Comparison of ENCODE assay signal across 12 cellular contexts in the genomic region with DNA sequence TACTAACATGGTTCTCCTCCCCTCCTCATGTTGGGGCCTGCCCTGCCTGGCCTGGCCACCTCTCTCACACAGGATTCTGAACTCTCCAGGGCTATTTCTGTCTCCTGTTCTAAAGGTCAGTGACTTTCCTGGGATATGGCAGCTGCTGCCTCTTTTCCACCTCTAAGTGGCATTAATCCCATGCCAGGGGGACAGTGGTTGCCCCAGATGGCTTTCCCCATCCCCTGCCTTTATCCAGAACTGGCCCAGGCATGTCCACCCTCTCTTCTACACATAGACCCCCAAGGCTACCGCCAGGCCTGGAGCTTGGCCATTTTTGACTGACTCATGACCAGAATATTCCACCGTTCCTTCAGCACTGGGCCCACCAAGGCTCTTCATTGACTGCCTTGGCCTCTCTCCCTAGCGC.
DNase-seq lines count a peak whose midpoint lies in the region; ATAC-seq, FAIRE-seq and TF ChIP-seq lines count a peak whose summit lies in the region.
"Had no signal": no experiment of that assay in that cellular context is flagged by ENCODE, and none has a peak within 500 bp of the region (broad histone marks: within the 10 kb centered on the region; RNA-seq: fewer than 3 reads in every experiment).

No MANE protein-coding gene starts in this region.

- TF ChIP-seq POLR2A in H54 (IDR thresholded peaks at IDR 0.05; ENCODE audit: low read depth, low read length), result no peak

- no peaks in the 10 kb centered on the region for H3K9me3 ChIP-seq in CD4-positive, alpha-beta T cell (ENCODE audit: control insufficient read depth, low read length)

- no peaks in the 10 kb centered on the region for H3K27me3 ChIP-seq in GM23338 (ENCODE audit: insufficient read depth)
- no peaks in the 10 kb centered on the region for H3K27me3 ChIP-seq in CD4-positive, alpha-beta T cell (ENCODE audit: control insufficient read depth, insufficient read depth, low read length)

- CTCF ChIA-PET in activated CD8-positive, alpha-beta T cell treated with anti-CD3 and anti-CD28 coated beads, Interleukin-2, amount 10 ng/mL, durations not matched to agents 7 days and 5 days (lab: Charles Lee), result interaction anchor here (1.1 kb wide), 1 partner anchor 25 kb away, joined by 3 read pairs; no protein-coding TSS in a partner anchor
- CTCF ChIA-PET in CD4-positive, alpha-beta T cell (lab: Charles Lee), result no interaction called here

- no peaks in the 10 kb centered on the region for H3K79me2 ChIP-seq in GM23338 (replicated peaks; ENCODE audit: insufficient read depth)

- H3K36me3 Mint-ChIP-seq in GM23338 (ENCODE audit: low read depth) (no peaks in the 10 kb centered on the region), osteocyte (ENCODE audit: unreplicated experiment) (no peaks in the 10 kb centered on the region)
- no peaks in the 10 kb centered on the region for H3K36me3 Mint-ChIP-seq in activated CD8-positive, alpha-beta T cell treated with anti-CD3 and anti-CD28 coated beads, Interleukin-2, amount 10 ng/mL, durations not matched to agents 7 days and 5 days (ENCODE audit: low read depth)
- H3K36me3 Mint-ChIP-seq in CD4-positive, alpha-beta T cell (ENCODE audit: low read depth), result no peaks in the 10 kb centered on the region

- H3K27me3 Mint-ChIP-seq in GM23338 (ENCODE audit: insufficient read depth, low read depth, poor library complexity) (peaks cover 17% of the 10 kb centered on the region), osteocyte (ENCODE audit: unreplicated experiment) (no peaks in the 10 kb centered on the region)
- H3K27me3 Mint-ChIP-seq in activated CD8-positive, alpha-beta T cell treated with anti-CD3 and anti-CD28 coated beads, Interleukin-2, amount 10 ng/mL, durations not matched to agents 7 days and 5 days (ENCODE audit: low read depth), result no peaks in the 10 kb centered on the region
- H3K27me3 Mint-ChIP-seq in CD4-positive, alpha-beta T cell, result no peaks in the 10 kb centered on the region
- H3K27me3 Mint-ChIP-seq: activated CD4-positive, alpha-beta T cell treated with anti-CD3 and anti-CD28 coated beads, Interleukin-2, amount 10 ng/mL, durations not matched to agents 7 days and 5 days had no signal

- H3K4me3 Mint-ChIP-seq in GM23338 (no peak overlapping the region), osteocyte (ENCODE audit: unreplicated experiment) (no peak overlapping the region)
- no peak overlapping the region for H3K4me3 Mint-ChIP-seq in activated CD8-positive, alpha-beta T cell treated with anti-CD3 and anti-CD28 coated beads, Interleukin-2, amount 10 ng/mL, durations not matched to agents 7 days and 5 days
- no peak overlapping the region for H3K4me3 Mint-ChIP-seq in CD4-positive, alpha-beta T cell
- H3K4me3 Mint-ChIP-seq: activated CD4-positive, alpha-beta T cell treated with anti-CD3 and anti-CD28 coated beads, Interleukin-2, amount 10 ng/mL, durations not matched to agents 7 days and 5 days had no signal

- peaks cover 3% of the 10 kb centered on the region; the same call in 1 of the 2 replicates for H3F3A ChIP-seq in GM23338 (replicated peaks; ENCODE audit: low read depth)

- TF ChIP-seq CTCF in GM23338 (conservative IDR thresholded peaks at IDR 0.05; ENCODE audit: low read depth in 2 of 2) (no peak), osteocyte (IDR thresholded peaks at IDR 0.05) (no peak)
- TF ChIP-seq CTCF in CD4-positive, alpha-beta T cell (IDR thresholded peaks at IDR 0.05), result no peak

- no peak overlapping the region for H3K27ac ChIP-seq in GM23338 (ENCODE audit: low read depth)
- H3K27ac ChIP-seq in CD4-positive, alpha-beta T cell (ENCODE audit: low read depth, low read length), result no peak overlapping the region

- H3K36me3 ChIP-seq in GM23338 (ENCODE audit: insufficient read depth), result no peaks in the 10 kb centered on the region

- peak overlapping the region; percentile 1; the same call in 1 of the 2 replicates for H3K27ac Mint-ChIP-seq in GM23338
- H3K27ac Mint-ChIP-seq in activated CD8-positive, alpha-beta T cell treated with anti-CD3 and anti-CD28 coated beads, Interleukin-2, amount 10 ng/mL, durations not matched to agents 7 days and 5 days, result peak overlapping the region; percentile 46
- H3K27ac Mint-ChIP-seq in osteocyte (ENCODE audit: unreplicated experiment), result peak overlapping the region; percentile 98
- no peak overlapping the region for H3K27ac Mint-ChIP-seq in CD4-positive, alpha-beta T cell
- H3K27ac Mint-ChIP-seq: activated CD4-positive, alpha-beta T cell treated with anti-CD3 and anti-CD28 coated beads, Interleukin-2, amount 10 ng/mL, durations not matched to agents 7 days and 5 days had no signal

- no peak for ATAC-seq in GM23338
- no peak for ATAC-seq in activated CD8-positive, alpha-beta T cell treated with anti-CD3 and anti-CD28 coated beads, Interleukin-2, amount 10 ng/mL, durations not matched to agents 7 days and 5 days
- no peak for ATAC-seq in CD4-positive, alpha-beta T cell (ENCODE audit: poor library complexity)
- ATAC-seq in GM21423 (IDR thresholded peaks at IDR 0.05; ENCODE audit: unreplicated experiment), result no peak
- ATAC-seq: PC-3 had no signal

- no peak for FAIRE-seq in H54 (lab: Jason Lieb, UNC)

- peaks cover 15% of the 10 kb centered on the region for H3K4me1 ChIP-seq in GM23338 (ENCODE audit: insufficient read depth)

- H2AFZ ChIP-seq in GM23338, result no peak overlapping the region

- H3K9me3 Mint-ChIP-seq in GM23338 (no peaks in the 10 kb centered on the region), osteocyte (ENCODE audit: unreplicated experiment) (no peaks in the 10 kb centered on the region)
- no peaks in the 10 kb centered on the region for H3K9me3 Mint-ChIP-seq in activated CD8-positive, alpha-beta T cell treated with anti-CD3 and anti-CD28 coated beads, Interleukin-2, amount 10 ng/mL, durations not matched to agents 7 days and 5 days (ENCODE audit: insufficient read depth)
- H3K9me3 Mint-ChIP-seq in CD4-positive, alpha-beta T cell, result no peaks in the 10 kb centered on the region
- H3K9me3 Mint-ChIP-seq: activated CD4-positive, alpha-beta T cell treated with anti-CD3 and anti-CD28 coated beads, Interleukin-2, amount 10 ng/mL, durations not matched to agents 7 days and 5 days had no signal

- DNase-seq in GM23338 (ENCODE audit: low spot score) (no peak), glomerular visceral epithelial cell (ENCODE audit: extremely low spot score) (peak; percentile 62), osteocyte (ENCODE audit: extremely low spot score, unreplicated experiment) (no peak), H54 (ENCODE audit: insufficient read length, low spot score) (no peak), foreskin melanocyte (no peak)
- DNase-seq in activated CD8-positive, alpha-beta T cell treated with anti-CD3 and anti-CD28 coated beads, Interleukin-2, amount 10 ng/mL, durations not matched to agents 7 days and 5 days, result no peak
- DNase-seq in CD4-positive, alpha-beta T cell, result no peak
- DNase-seq: activated CD4-positive, alpha-beta T cell treated with anti-CD3 and anti-CD28 coated beads, Interleukin-2, amount 10 ng/mL, durations not matched to agents 7 days and 5 days; caudate nucleus; NCI-H1092 treated with DMSO at 0.1 percent for 48 hours; PC-3 had no signal

- H3K9me2 ChIP-seq in GM23338 (ENCODE audit: insufficient read depth), result no peaks in the 10 kb centered on the region

- no peak overlapping the region for H3K4me2 ChIP-seq in GM23338

- H4K20me1 ChIP-seq in GM23338 (replicated peaks; ENCODE audit: insufficient read depth), result no peaks in the 10 kb centered on the region

- POLR2A ChIA-PET in activated CD8-positive, alpha-beta T cell treated with anti-CD3 and anti-CD28 coated beads, Interleukin-2, amount 10 ng/mL, durations not matched to agents 7 days and 5 days (lab: Charles Lee), result no interaction called here
- POLR2A ChIA-PET in CD4-positive, alpha-beta T cell (lab: Charles Lee), result no interaction called here

- H3K4me3 ChIP-seq in GM23338, result no peak overlapping the region

- intact Hi-C loops in CD4-positive, alpha-beta T cell (cut with DNase I, micrococcal nuclease), result no loop called here

- H3K4me1 Mint-ChIP-seq in GM23338 (peaks cover 47% of the 10 kb centered on the region), osteocyte (ENCODE audit: unreplicated experiment) (peaks cover 38% of the 10 kb centered on the region)
- H3K4me1 Mint-ChIP-seq in activated CD8-positive, alpha-beta T cell treated with anti-CD3 and anti-CD28 coated beads, Interleukin-2, amount 10 ng/mL, durations not matched to agents 7 days and 5 days (ENCODE audit: low read depth), result peaks cover 17% of the 10 kb centered on the region
- peaks cover 7% of the 10 kb centered on the region for H3K4me1 Mint-ChIP-seq in CD4-positive, alpha-beta T cell (ENCODE audit: low read depth)

TF ChIP-seq in GM23338, 12 proteins besides CTCF, POLR2A, EP300 and RAD21 (continues in another document):
- TF ChIP-seq NANOG (IDR thresholded peaks at IDR 0.05; ENCODE audit: borderline replicate concordance) (no peak), POLR2AphosphoS5 (IDR thresholded peaks at IDR 0.05; ENCODE audit: low read depth) (no peak), CREB1 (CRISPR knock-in tag; IDR thresholded peaks at IDR 0.05; ENCODE audit: low read depth) (no peak), EZH2 (IDR thresholded peaks at IDR 0.05; ENCODE audit: low read depth, unreplicated experiment) (no peak), ZNF331 (CRISPR knock-in tag; IDR thresholded peaks at IDR 0.05; ENCODE audit: low read depth) (no peak), EZH2phosphoT487 (IDR thresholded peaks at IDR 0.05; ENCODE audit: unreplicated experiment) (no peak), ZNF114 (CRISPR knock-in tag; IDR thresholded peaks at IDR 0.05) (no peak)
